In genomic region chr13:49838989-49839388, GRCh38 we compare ENCODE assay signal across 15 cellular contexts.
"Had no signal": no experiment of that assay in that cellular context is flagged by ENCODE, and none has a peak within 500 bp of the region (broad histone marks: within the 10 kb centered on the region; RNA-seq: fewer than 3 reads in every experiment).

No MANE protein-coding gene starts in this region.

- H3K4me1 Mint-ChIP-seq: activated naive CD4-positive, alpha-beta T cell treated with anti-CD3 and anti-CD28 coated beads, Interleukin-2, amount 50 U/mL, for 24 hours; nephron; stimulated activated naive CD8-positive, alpha-beta T cell treated with anti-CD3 and anti-CD28 coated beads, Interleukin-15, amount 100 ng/mL, for 72 hours had no signal

- H3K36me3 ChIP-seq: esophagus squamous epithelium, upper lobe of right lung had no signal

- FAIRE-seq: TTC549 had no signal

- H3K27ac Mint-ChIP-seq: activated naive CD4-positive, alpha-beta T cell treated with anti-CD3 and anti-CD28 coated beads, Interleukin-2, amount 50 U/mL, for 24 hours; nephron; stimulated activated naive CD8-positive, alpha-beta T cell treated with anti-CD3 and anti-CD28 coated beads, Interleukin-15, amount 100 ng/mL, for 72 hours; T-helper 1 cell treated with Interleukin-12 subunit alpha and Interleukin-12 subunit beta and Interleukin-4 antibody, amounts not matched to agents 30 μg/mL and 1 μg/mL, for 36 hours had no signal

- H3K27ac ChIP-seq: testis, upper lobe of right lung had no signal

- H3K27me3 ChIP-seq: esophagus squamous epithelium, testis, upper lobe of right lung had no signal

- H3K27me3 Mint-ChIP-seq: activated naive CD4-positive, alpha-beta T cell treated with anti-CD3 and anti-CD28 coated beads, Interleukin-2, amount 50 U/mL, for 24 hours; stimulated activated naive CD8-positive, alpha-beta T cell treated with anti-CD3 and anti-CD28 coated beads, Interleukin-15, amount 100 ng/mL, for 72 hours had no signal

- H3K4me1 ChIP-seq: testis, upper lobe of right lung had no signal

- H3K36me3 Mint-ChIP-seq: activated naive CD4-positive, alpha-beta T cell treated with anti-CD3 and anti-CD28 coated beads, Interleukin-2, amount 50 U/mL, for 24 hours had no signal

- H3K9me3 Mint-ChIP-seq: activated naive CD4-positive, alpha-beta T cell treated with anti-CD3 and anti-CD28 coated beads, Interleukin-2, amount 50 U/mL, for 24 hours; nephron; stimulated activated naive CD8-positive, alpha-beta T cell treated with anti-CD3 and anti-CD28 coated beads, Interleukin-15, amount 100 ng/mL, for 72 hours; T-helper 1 cell treated with Interleukin-12 subunit alpha and Interleukin-12 subunit beta and Interleukin-4 antibody, amounts not matched to agents 30 μg/mL and 1 μg/mL, for 36 hours had no signal

- H3K4me3 Mint-ChIP-seq: activated naive CD4-positive, alpha-beta T cell treated with anti-CD3 and anti-CD28 coated beads, Interleukin-2, amount 50 U/mL, for 24 hours; nephron; stimulated activated naive CD8-positive, alpha-beta T cell treated with anti-CD3 and anti-CD28 coated beads, Interleukin-15, amount 100 ng/mL, for 72 hours; T-helper 1 cell treated with Interleukin-12 subunit alpha and Interleukin-12 subunit beta and Interleukin-4 antibody, amounts not matched to agents 30 μg/mL and 1 μg/mL, for 36 hours had no signal

- DNase-seq: activated CD4-positive, alpha-beta T cell treated with anti-CD3 and anti-CD28 coated beads, Interleukin-2, amount 50 U/mL, for 1 hour; activated CD4-positive, CD25-positive, alpha-beta regulatory T cell; activated effector memory CD4-positive, alpha-beta T cell treated with Interleukin-2 at 50 U/mL for 16 hours; activated T-cell treated with anti-CD3 and anti-CD28 coated beads for 4 hours; esophagus squamous epithelium; foreskin fibroblast; glutamatergic neuron; stimulated activated CD4-positive, alpha-beta T cell treated with anti-CD3 and anti-CD28 coated beads, Interleukin-4, amount 100 ng/mL, for 1 hour; stimulated activated naive CD8-positive, alpha-beta T cell treated with anti-CD3 and anti-CD28 coated beads, Interleukin-15, amount 100 ng/mL, for 72 hours; testis; upper lobe of right lung had no signal

- H3K4me3 ChIP-seq: esophagus squamous epithelium, testis, upper lobe of right lung had no signal

- H3K9me3 ChIP-seq: esophagus squamous epithelium, testis, upper lobe of right lung had no signal
